In the genomic region with DNA sequence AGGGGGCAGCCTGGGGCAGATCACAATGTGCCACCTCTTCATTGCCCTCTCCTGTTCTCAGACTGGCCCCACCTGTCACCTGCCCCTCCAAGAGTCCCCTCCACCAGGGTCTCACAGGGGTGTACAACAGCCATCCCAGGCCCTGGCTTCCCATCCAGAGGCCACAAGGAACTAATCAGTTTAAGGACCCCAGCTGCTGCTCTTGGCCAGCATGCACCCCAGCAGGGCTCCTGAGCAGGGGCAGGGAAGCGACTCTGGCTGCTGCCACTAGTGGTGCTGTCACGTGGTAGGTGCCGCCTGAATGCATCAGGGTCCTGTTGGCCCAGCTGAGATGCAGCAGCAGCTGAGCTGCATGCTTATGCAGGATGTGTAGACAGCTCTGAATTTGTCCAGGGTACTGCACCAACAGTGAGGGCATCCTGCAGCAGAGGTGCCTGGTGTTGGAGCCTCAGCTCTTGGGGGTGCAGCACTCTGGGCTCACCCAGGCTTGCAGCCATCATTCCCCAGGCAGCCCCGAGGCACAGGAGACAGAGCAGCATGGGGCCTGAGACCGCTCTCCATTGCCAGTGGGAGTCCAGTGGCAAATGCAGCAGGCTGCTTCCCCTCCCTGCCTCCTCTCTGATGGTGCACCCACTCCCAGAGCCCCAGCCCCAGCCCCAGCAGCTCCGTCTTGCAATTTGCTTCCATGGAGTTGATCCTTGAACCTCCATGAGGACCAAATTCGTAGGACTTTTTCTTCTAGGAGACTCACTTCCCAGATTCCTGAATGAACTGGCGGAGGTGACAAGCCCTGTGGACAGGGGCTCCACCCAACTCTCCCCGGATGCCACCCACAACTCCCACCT, we compare ENCODE assay signal across 1 cellular context.
TF ChIP-seq lines count a peak whose summit lies in the region.

No MANE protein-coding gene starts in this region.

TF ChIP-seq in HEK293, 187 proteins besides CTCF, POLR2A, EP300 and RAD21 (continued from another document):
- TF ChIP-seq, protein P1, sequence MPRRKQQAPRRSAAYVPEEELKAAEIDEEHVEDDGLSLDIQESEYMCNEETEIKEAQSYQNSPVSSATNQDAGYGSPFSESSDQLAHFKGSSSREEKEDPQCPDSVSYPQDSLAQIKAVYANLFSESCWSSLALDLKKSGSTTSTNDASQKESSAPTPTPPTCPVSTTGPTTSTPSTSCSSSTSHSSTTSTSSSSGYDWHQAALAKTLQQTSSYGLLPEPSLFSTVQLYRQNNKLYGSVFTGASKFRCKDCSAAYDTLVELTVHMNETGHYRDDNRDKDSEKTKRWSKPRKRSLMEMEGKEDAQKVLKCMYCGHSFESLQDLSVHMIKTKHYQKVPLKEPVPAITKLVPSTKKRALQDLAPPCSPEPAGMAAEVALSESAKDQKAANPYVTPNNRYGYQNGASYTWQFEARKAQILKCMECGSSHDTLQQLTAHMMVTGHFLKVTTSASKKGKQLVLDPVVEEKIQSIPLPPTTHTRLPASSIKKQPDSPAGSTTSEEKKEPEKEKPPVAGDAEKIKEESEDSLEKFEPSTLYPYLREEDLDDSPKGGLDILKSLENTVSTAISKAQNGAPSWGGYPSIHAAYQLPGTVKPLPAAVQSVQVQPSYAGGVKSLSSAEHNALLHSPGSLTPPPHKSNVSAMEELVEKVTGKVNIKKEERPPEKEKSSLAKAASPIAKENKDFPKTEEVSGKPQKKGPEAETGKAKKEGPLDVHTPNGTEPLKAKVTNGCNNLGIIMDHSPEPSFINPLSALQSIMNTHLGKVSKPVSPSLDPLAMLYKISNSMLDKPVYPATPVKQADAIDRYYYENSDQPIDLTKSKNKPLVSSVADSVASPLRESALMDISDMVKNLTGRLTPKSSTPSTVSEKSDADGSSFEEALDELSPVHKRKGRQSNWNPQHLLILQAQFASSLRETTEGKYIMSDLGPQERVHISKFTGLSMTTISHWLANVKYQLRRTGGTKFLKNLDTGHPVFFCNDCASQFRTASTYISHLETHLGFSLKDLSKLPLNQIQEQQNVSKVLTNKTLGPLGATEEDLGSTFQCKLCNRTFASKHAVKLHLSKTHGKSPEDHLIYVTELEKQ (tag by site-specific recombination; IDR thresholded peaks at IDR 0.05; ENCODE audit: borderline replicate concordance), result no peak
- TF ChIP-seq ZIC2 (tag by site-specific recombination; IDR thresholded peaks at IDR 0.05), result peak; percentile 47
TF ChIP-seq in HEK293: peak in this region for 2.
